16 cellular contexts compared by ENCODE assay signal in genomic region chr10:84829121-84829520, GRCh38.
DNase-seq lines count a peak whose midpoint lies in the region; FAIRE-seq and TF ChIP-seq lines count a peak whose summit lies in the region.
"Had no signal": no experiment of that assay in that cellular context is flagged by ENCODE, and none has a peak within 500 bp of the region (broad histone marks: within the 10 kb centered on the region; RNA-seq: fewer than 3 reads in every experiment).

No MANE protein-coding gene starts in this region.

- intact Hi-C loops in posterior vena cava (cut with DNase I), result no loop called here

- peak overlapping the region; percentile 49 for H2BK120ac ChIP-seq in trophoblast cell (ENCODE audit: insufficient read depth, low read length, poor library complexity)

- FAIRE-seq in RCC 7860 (lab: Jason Lieb, UNC), result no peak
- FAIRE-seq: A549, GM12892 had no signal

- H2AK5ac ChIP-seq in trophoblast cell (ENCODE audit: low read length), result no peak overlapping the region

- H4K8ac ChIP-seq in trophoblast cell (ENCODE audit: low read depth, low read length), result no peak overlapping the region

- no peaks in the 10 kb centered on the region for H3K36me3 ChIP-seq in trophoblast cell (ENCODE audit: control insufficient read depth in 1 of 2, insufficient read depth in 2 of 2, low read length in 2 of 2)

- H3K4me2 ChIP-seq in trophoblast cell (ENCODE audit: low read length), result no peak overlapping the region
- H3K4me2 ChIP-seq: A549 had no signal

- peak; percentile 62 for DNase-seq in M059J (ENCODE audit: low read depth)
- peak; percentile 18 for DNase-seq in RCC 7860 (ENCODE audit: low spot score)
- peak; percentile 36 for DNase-seq in choroid plexus epithelial cell (ENCODE audit: low read depth)
- DNase-seq in trophoblast cell, result no peak
- DNase-seq in C1 segment of cervical spinal cord (lab: John Stamatoyannopoulos, UW), result no peak
- DNase-seq in HFFc6, result no peak
- no peak for DNase-seq in posterior vena cava (ENCODE audit: low spot score)
- DNase-seq: Caco-2; CD8-positive, alpha-beta memory T cell; DND-41; GDM1; GOT3; H9 had no signal

- peaks cover 8 to 16% of the 10 kb centered on the region in 2 experiments for H3K4me1 ChIP-seq in trophoblast cell (ENCODE audit: control insufficient read depth in 1 of 2, insufficient read depth in 2 of 2, low read length in 2 of 2)
- H3K4me1 ChIP-seq: A549, Caco-2 had no signal

- no peak overlapping the region for H3K4me3 Mint-ChIP-seq in HFFc6
- H3K4me3 Mint-ChIP-seq: CD8-positive, alpha-beta memory T cell; H9 had no signal

- no peaks in the 10 kb centered on the region for H3K27me3 ChIP-seq in trophoblast cell (ENCODE audit: insufficient read depth, low read length)

- no peak overlapping the region for H2BK5ac ChIP-seq in trophoblast cell (ENCODE audit: low read depth, low read length, poor library complexity)

- no peak overlapping the region for H3K27ac ChIP-seq in trophoblast cell (ENCODE audit: low read depth, low read length)
- H3K27ac ChIP-seq: A549, HL-60 had no signal

- H3K27me3 Mint-ChIP-seq in HFFc6 (ENCODE audit: insufficient read depth), result no peaks in the 10 kb centered on the region

- H3K14ac ChIP-seq in trophoblast cell (ENCODE audit: low read length), result no peak overlapping the region

- peaks cover 12% of the 10 kb centered on the region for H3K79me1 ChIP-seq in trophoblast cell (ENCODE audit: low read length)

- no peak overlapping the region for H4K91ac ChIP-seq in trophoblast cell (ENCODE audit: low read depth, low read length)

- H3K79me2 ChIP-seq in trophoblast cell (ENCODE audit: control insufficient read depth, insufficient read depth, low read length, poor library complexity), result no peaks in the 10 kb centered on the region

- no peaks in the 10 kb centered on the region for H3K9me3 ChIP-seq in trophoblast cell (ENCODE audit: insufficient read depth, low read depth, low read length)
- H3K9me3 ChIP-seq: A549, Caco-2 had no signal

- H3K4me1 Mint-ChIP-seq in HFFc6 (ENCODE audit: low read depth), result no peaks in the 10 kb centered on the region
- H3K4me1 Mint-ChIP-seq: CD8-positive, alpha-beta memory T cell had no signal

- no peak overlapping the region for H3K4me3 ChIP-seq in choroid plexus epithelial cell (ENCODE audit: low read depth, low read length)
- H3K4me3 ChIP-seq in trophoblast cell (ENCODE audit: low read depth, low read length), result no peak overlapping the region
- H3K4me3 ChIP-seq: A549 had no signal

- peaks cover 37% of the 10 kb centered on the region for H3K9me3 Mint-ChIP-seq in HFFc6
- H3K9me3 Mint-ChIP-seq: CD8-positive, alpha-beta memory T cell; H9 had no signal

- no peak overlapping the region for H3K4ac ChIP-seq in trophoblast cell (ENCODE audit: low read depth, low read length)

- no peak overlapping the region for H3K9ac ChIP-seq in trophoblast cell (ENCODE audit: low read length)

- no peak overlapping the region for H4K12ac ChIP-seq in trophoblast cell (ENCODE audit: low read depth, low read length)

- TF ChIP-seq CTCF in choroid plexus epithelial cell (conservative IDR thresholded peaks at IDR 0.05; ENCODE audit: low read depth, low read length) (no peak), HFFc6 (IDR thresholded peaks at IDR 0.05) (no peak)

- no CpG with 5 or more reads among the region's 7 CpGs for WGBS in trophoblast cell (ENCODE audit: extremely low coverage, insufficient coverage, insufficient read length)

- peak overlapping the region; percentile 70 for H2BK12ac ChIP-seq in trophoblast cell (ENCODE audit: low read length)

- no peak overlapping the region for H2AFZ ChIP-seq in trophoblast cell (ENCODE audit: insufficient read depth, low read length, poor library complexity)

- no peaks in the 10 kb centered on the region for H3K36me3 Mint-ChIP-seq in HFFc6 (ENCODE audit: low read depth)
- H3K36me3 Mint-ChIP-seq: CD8-positive, alpha-beta memory T cell had no signal

- no peak overlapping the region for H3K27ac Mint-ChIP-seq in HFFc6

- no peak overlapping the region for H3K18ac ChIP-seq in trophoblast cell (ENCODE audit: low read length)

- H3K23ac ChIP-seq in trophoblast cell (ENCODE audit: low read length), result no peak overlapping the region

Comparison
In these comparisons a context has a peak if more than half of its experiments do, and no peak if none do; other contexts are left out.
1. DNase-seq: peak in M059J (single experiment), RCC 7860 (single experiment) and choroid plexus epithelial cell (single experiment); none in trophoblast cell (0 of 2), C1 segment of cervical spinal cord (0 of 14), HFFc6 (single experiment) and posterior vena cava (single experiment).